Comparison of ENCODE assay signal across 25 cellular contexts in the genomic region with DNA sequence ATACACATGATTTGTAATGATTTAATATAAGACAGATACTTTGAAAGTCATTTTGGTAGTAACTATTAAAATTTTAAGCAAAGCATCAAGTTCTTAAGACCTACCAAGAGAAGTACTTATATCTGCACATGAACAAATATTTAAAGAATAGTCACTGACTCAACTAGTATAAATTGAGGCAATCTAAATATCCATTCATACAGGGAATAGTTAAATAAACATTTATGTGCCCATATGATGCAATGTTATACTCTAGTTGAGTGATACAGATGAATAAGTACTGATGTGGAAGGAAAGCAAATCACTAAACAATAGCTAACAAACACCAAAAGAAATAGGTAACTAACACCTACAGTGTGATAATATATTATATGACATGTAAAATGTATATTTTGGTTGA.
"Had no signal": no experiment of that assay in that cellular context is flagged by ENCODE, and none has a peak within 500 bp of the region (broad histone marks: within the 10 kb centered on the region; RNA-seq: fewer than 3 reads in every experiment).

No MANE protein-coding gene starts in this region.

- H3K4me1 ChIP-seq: esophagus muscularis mucosa, foreskin keratinocyte, gastroesophageal sphincter, heart left ventricle, neural progenitor cell, psoas muscle, sigmoid colon, spleen, suprapubic skin, transverse colon, upper lobe of right lung, uterus had no signal

- H3K9ac ChIP-seq: neural progenitor cell had no signal

- H2AFZ ChIP-seq: hepatocyte, neural progenitor cell had no signal

- H3K27ac ChIP-seq: dorsolateral prefrontal cortex, esophagus muscularis mucosa, foreskin keratinocyte, gastroesophageal sphincter, heart left ventricle, hepatocyte, neural progenitor cell, psoas muscle, sigmoid colon, skin epidermis, spleen, suprapubic skin, transverse colon, upper lobe of right lung, uterus had no signal

- H3K4me3 ChIP-seq: dorsolateral prefrontal cortex, esophagus muscularis mucosa, gastroesophageal sphincter, heart left ventricle, hepatocyte, lung, mucosa of descending colon, neural progenitor cell, psoas muscle, sigmoid colon, skin epidermis, spleen, suprapubic skin, transverse colon, upper lobe of right lung, uterus had no signal

- H3K27me3 ChIP-seq: dorsolateral prefrontal cortex, esophagus muscularis mucosa, foreskin keratinocyte, gastroesophageal sphincter, heart left ventricle, hepatocyte, neural progenitor cell, sigmoid colon, spleen, suprapubic skin, transverse colon, upper lobe of right lung, uterus had no signal

- H3K36me3 ChIP-seq: esophagus muscularis mucosa, gastroesophageal sphincter, heart left ventricle, neural progenitor cell, sigmoid colon, spleen, suprapubic skin, transverse colon, upper lobe of right lung, uterus had no signal

- DNase-seq: dorsolateral prefrontal cortex; effector CD4-positive, alpha-beta T cell; foreskin keratinocyte; heart left ventricle; kidney; mesenchymal stem cell; mucosa of descending colon; naive B cell; psoas muscle; right cardiac atrium; sigmoid colon; spleen; stimulated activated CD4-positive, alpha-beta T cell treated with anti-CD3 and anti-CD28 coated beads, Interleukin-4, amount 100 ng/mL, for 4 hours; stimulated activated naive B cell treated with anti-CD40 and anti-IgM and Interleukin-4, amounts not matched to agents 10 μg/mL and 1 μg/mL and 100 μg/mL, for 72 hours; transverse colon; upper lobe of right lung; uterus had no signal

- H3K4me2 ChIP-seq: hepatocyte, neural progenitor cell had no signal

- H3K9me3 ChIP-seq: esophagus muscularis mucosa, mucosa of descending colon, psoas muscle, sigmoid colon, suprapubic skin, transverse colon, upper lobe of right lung, uterus had no signal

- ATAC-seq: foreskin keratinocyte; gastroesophageal sphincter; heart left ventricle; left lobe of liver; mucosa of descending colon; psoas muscle; right cardiac atrium; stimulated activated naive B cell treated with anti-CD40 and anti-IgM and Interleukin-4, amounts not matched to agents 10 μg/mL and 1 μg/mL and 100 μg/mL, for 72 hours; upper lobe of right lung had no signal
